In genomic region chr1:42431514-42431913, GRCh38 we compare ENCODE assay signal across 25 cellular contexts. TPM values are rescaled to one million over a fixed set of nuclear protein-coding genes. Genes with fewer than 3 reads are reported as not detected.
"Had no signal": no experiment of that assay in that cellular context is flagged by ENCODE, and none has a peak within 500 bp of the region (broad histone marks: within the 10 kb centered on the region; RNA-seq: fewer than 3 reads in every experiment).

No MANE protein-coding gene starts in this region.

- H3K4me1 ChIP-seq: breast epithelium had no signal

- H3K27me3 Mint-ChIP-seq: activated CD4-positive, alpha-beta T cell treated with anti-CD3 and anti-CD28 coated beads, Interleukin-2, amount 10 ng/mL, durations not matched to agents 7 days and 5 days; activated CD8-positive, alpha-beta T cell treated with anti-CD3 and anti-CD28 coated beads for 36 hours; activated naive CD4-positive, alpha-beta T cell treated with anti-CD3 and anti-CD28 coated beads, Interleukin-2, amount 50 U/mL, for 24 hours; T-cell had no signal

- H3K4me3 ChIP-seq: breast epithelium, SK-N-MC had no signal

- H3K4me3 Mint-ChIP-seq: activated CD4-positive, alpha-beta T cell treated with anti-CD3 and anti-CD28 coated beads, Interleukin-2, amount 10 ng/mL, durations not matched to agents 7 days and 5 days; activated CD8-positive, alpha-beta T cell treated with anti-CD3 and anti-CD28 coated beads for 36 hours; activated naive CD4-positive, alpha-beta T cell treated with anti-CD3 and anti-CD28 coated beads, Interleukin-2, amount 50 U/mL, for 24 hours; T-cell had no signal

- H3K27me3 ChIP-seq: breast epithelium had no signal

- H3K27ac Mint-ChIP-seq: activated CD4-positive, alpha-beta T cell treated with anti-CD3 and anti-CD28 coated beads, Interleukin-2, amount 10 ng/mL, durations not matched to agents 7 days and 5 days; activated CD8-positive, alpha-beta T cell treated with anti-CD3 and anti-CD28 coated beads for 36 hours; activated naive CD4-positive, alpha-beta T cell treated with anti-CD3 and anti-CD28 coated beads, Interleukin-2, amount 50 U/mL, for 24 hours; T-cell had no signal

- H3K27ac ChIP-seq: breast epithelium, KMS-11, SK-N-MC, VCaP had no signal

- ATAC-seq: activated CD8-positive, alpha-beta T cell treated with anti-CD3 and anti-CD28 coated beads for 36 hours; Panc1; Right ventricle myocardium inferior; T-cell had no signal

- DNase-seq: activated CD4-positive, alpha-beta T cell treated with anti-CD3 and anti-CD28 coated beads, Interleukin-2, amount 10 ng/mL, durations not matched to agents 7 days and 5 days; activated CD4-positive, CD25-positive, alpha-beta regulatory T cell; activated CD8-positive, alpha-beta memory T cell treated with anti-CD3 and anti-CD28 coated beads, Interleukin-2, amount 50 U/mL, for 48 hours; activated T-cell treated with anti-CD3 and anti-CD28 coated beads, Interleukin-2, amount 50 U/mL, for 1 hour; aorta; caudate nucleus; NCI-H1092; NCI-H1417; NCI-H1930; NCI-H2171; NCI-H2227 treated with DMSO at 0.1 percent for 48 hours; NCI-H526; RPMI8226; T-cell had no signal

- H3K9me3 ChIP-seq: breast epithelium had no signal

- H3K36me3 Mint-ChIP-seq: activated naive CD4-positive, alpha-beta T cell treated with anti-CD3 and anti-CD28 coated beads, Interleukin-2, amount 50 U/mL, for 24 hours had no signal

- H3K9me3 Mint-ChIP-seq: activated CD4-positive, alpha-beta T cell treated with anti-CD3 and anti-CD28 coated beads, Interleukin-2, amount 10 ng/mL, durations not matched to agents 7 days and 5 days; activated CD8-positive, alpha-beta T cell treated with anti-CD3 and anti-CD28 coated beads for 36 hours; activated naive CD4-positive, alpha-beta T cell treated with anti-CD3 and anti-CD28 coated beads, Interleukin-2, amount 50 U/mL, for 24 hours; T-cell had no signal

- H3K36me3 ChIP-seq: breast epithelium had no signal

- H3K4me1 Mint-ChIP-seq: activated CD4-positive, alpha-beta T cell treated with anti-CD3 and anti-CD28 coated beads, Interleukin-2, amount 10 ng/mL, durations not matched to agents 7 days and 5 days; activated naive CD4-positive, alpha-beta T cell treated with anti-CD3 and anti-CD28 coated beads, Interleukin-2, amount 50 U/mL, for 24 hours; T-cell had no signal

- H3K4me2 ChIP-seq: KMS-11 had no signal

RNA-seq across cellular contexts. Expression of gene ZMYND12, which starts 24.3 kb away (rescaled TPM):
- total RNA-seq: OCI-LY7; T-helper 2 cell treated with Interferon-gamma antibody and Interleukin-4, amounts not matched to agents 100 ng/mL and 5 ng/mL, for 36 hours had no signal

RNA-seq across cellular contexts. Expression of gene RIMKLA, which starts 50.9 kb away (rescaled TPM):
- total RNA-seq: MCF 10A, OCI-LY7 had no signal
